In the genomic region with DNA sequence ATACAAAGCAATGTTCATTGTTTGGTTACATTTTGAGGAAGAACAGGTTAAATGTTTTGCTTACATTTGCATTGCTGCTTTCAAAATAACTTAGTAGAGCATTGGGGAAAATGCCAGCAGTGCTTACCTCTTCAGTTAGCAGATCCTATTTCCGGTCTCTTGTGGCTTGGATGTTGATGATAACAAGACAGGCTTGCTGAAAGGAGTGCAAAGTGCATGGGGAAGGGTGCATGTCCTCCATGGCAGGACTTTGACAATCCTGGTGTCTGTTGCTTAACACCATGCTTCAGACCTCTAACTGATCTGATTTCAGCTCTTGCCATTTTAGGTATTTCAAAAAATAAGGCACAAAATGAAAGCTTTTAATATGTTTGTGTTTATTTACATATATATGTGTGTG, we compare ENCODE assay signal across 23 cellular contexts.
"Had no signal": no experiment of that assay in that cellular context is flagged by ENCODE, and none has a peak within 500 bp of the region (broad histone marks: within the 10 kb centered on the region; RNA-seq: fewer than 3 reads in every experiment).

No MANE protein-coding gene starts in this region.

- H3K4me1 Mint-ChIP-seq: activated naive CD4-positive, alpha-beta T cell treated with anti-CD3 and anti-CD28 coated beads, Interleukin-2, amount 10 ng/mL, durations not matched to agents 7 days and 5 days; activated naive CD8-positive, alpha-beta T cell treated with anti-CD3 and anti-CD28 coated beads, Interleukin-2, amount 50 U/mL, for 24 hours; brain; nephron progenitor cell had no signal

- H3K9me3 Mint-ChIP-seq: activated naive CD4-positive, alpha-beta T cell treated with anti-CD3 and anti-CD28 coated beads, Interleukin-2, amount 10 ng/mL, durations not matched to agents 7 days and 5 days; activated naive CD8-positive, alpha-beta T cell treated with anti-CD3 and anti-CD28 coated beads, Interleukin-2, amount 50 U/mL, for 24 hours; activated T-cell treated with anti-CD3 and anti-CD28 coated beads, Interleukin-2, amount 50 U/mL, for 4 hours; nephron progenitor cell; T-helper 1 cell treated with Interleukin-12 subunit alpha and Interleukin-12 subunit beta and Interleukin-4 antibody, amounts not matched to agents 30 μg/mL and 1 μg/mL, for 36 hours had no signal

- H3K36me3 Mint-ChIP-seq: activated naive CD4-positive, alpha-beta T cell treated with anti-CD3 and anti-CD28 coated beads, Interleukin-2, amount 10 ng/mL, durations not matched to agents 7 days and 5 days; brain had no signal

- H3K36me3 ChIP-seq: gastroesophageal sphincter, tibial nerve, uterus had no signal

- H3K27ac ChIP-seq: gastroesophageal sphincter, skin epidermis, tibial nerve, uterus had no signal

- H3K27ac Mint-ChIP-seq: activated naive CD4-positive, alpha-beta T cell treated with anti-CD3 and anti-CD28 coated beads, Interleukin-2, amount 10 ng/mL, durations not matched to agents 7 days and 5 days; activated naive CD8-positive, alpha-beta T cell treated with anti-CD3 and anti-CD28 coated beads, Interleukin-2, amount 50 U/mL, for 24 hours; brain; nephron progenitor cell; stimulated activated naive CD8-positive, alpha-beta T cell treated with anti-CD3 and anti-CD28 coated beads, Interleukin-15, Interleukin-2, amounts not matched to agents 100 ng/mL and 50 ng/mL, for 24 hours; T-helper 1 cell treated with Interleukin-12 subunit alpha and Interleukin-12 subunit beta and Interleukin-4 antibody, amounts not matched to agents 30 μg/mL and 1 μg/mL, for 36 hours had no signal

- H3K9me3 ChIP-seq: gastroesophageal sphincter, tibial nerve, uterus had no signal

- DNase-seq: activated CD4-positive, alpha-beta T cell treated with anti-CD3 and anti-CD28 coated beads, Interleukin-2, amount 50 U/mL, for 1 hour; activated CD4-positive, CD25-positive, alpha-beta regulatory T cell treated with anti-CD3 and anti-CD28 coated beads, Interleukin-2, amount 50 U/mL, for 72 hours; activated CD8-positive, alpha-beta memory T cell treated with anti-CD3 and anti-CD28 coated beads, Interleukin-2, amount 50 U/mL, for 4 hours; activated effector memory CD4-positive, alpha-beta T cell treated with Interleukin-2 at 50 U/mL for 16 hours; activated naive CD4-positive, alpha-beta T cell treated with anti-CD3 and anti-CD28 coated beads, Interleukin-2, amount 10 ng/mL, durations not matched to agents 7 days and 5 days; activated naive CD8-positive, alpha-beta T cell treated with anti-CD3 and anti-CD28 coated beads, Interleukin-2, amount 50 U/mL, for 24 hours; activated T-cell treated with anti-CD3 and anti-CD28 coated beads, Interleukin-2, amount 50 U/mL, for 4 hours; anterior cingulate cortex; cortex of kidney; effector CD4-positive, alpha-beta T cell; midbrain; nephron progenitor cell; nucleus accumbens; right cardiac atrium; stimulated activated CD4-positive, alpha-beta T cell treated with anti-CD3 and anti-CD28 coated beads, Interleukin-15, amount 100 ng/mL, for 24 hours; stimulated activated CD4-positive, alpha-beta T cell treated with anti-CD3 and anti-CD28 coated beads, Interleukin-2, amount 100 ng/mL, for 48 hours; uterus had no signal

- ATAC-seq: activated naive CD8-positive, alpha-beta T cell treated with anti-CD3 and anti-CD28 coated beads, Interleukin-2, amount 50 U/mL, for 24 hours; activated T-cell treated with anti-CD3 and anti-CD28 coated beads, Interleukin-2, amount 50 U/mL, for 4 hours; gastroesophageal sphincter had no signal

- H3K4me1 ChIP-seq: tibial nerve, uterus had no signal

- H3K27me3 ChIP-seq: gastroesophageal sphincter, tibial nerve, uterus had no signal

- H3K4me3 Mint-ChIP-seq: activated naive CD4-positive, alpha-beta T cell treated with anti-CD3 and anti-CD28 coated beads, Interleukin-2, amount 10 ng/mL, durations not matched to agents 7 days and 5 days; activated naive CD8-positive, alpha-beta T cell treated with anti-CD3 and anti-CD28 coated beads, Interleukin-2, amount 50 U/mL, for 24 hours; activated T-cell treated with anti-CD3 and anti-CD28 coated beads, Interleukin-2, amount 50 U/mL, for 4 hours; brain; nephron progenitor cell; stimulated activated naive CD8-positive, alpha-beta T cell treated with anti-CD3 and anti-CD28 coated beads, Interleukin-15, Interleukin-2, amounts not matched to agents 100 ng/mL and 50 ng/mL, for 24 hours; T-helper 1 cell treated with Interleukin-12 subunit alpha and Interleukin-12 subunit beta and Interleukin-4 antibody, amounts not matched to agents 30 μg/mL and 1 μg/mL, for 36 hours had no signal

- H3K4me3 ChIP-seq: gastroesophageal sphincter, skin epidermis, tibial nerve, uterus had no signal
